In genomic region chr14:59679872-59680271, GRCh38 we compare ENCODE assay signal across 16 cellular contexts.
DNase-seq lines count a peak whose midpoint lies in the region; FAIRE-seq and TF ChIP-seq lines count a peak whose summit lies in the region.
"Had no signal": no experiment of that assay in that cellular context is flagged by ENCODE, and none has a peak within 500 bp of the region (broad histone marks: within the 10 kb centered on the region; RNA-seq: fewer than 3 reads in every experiment).

No MANE protein-coding gene starts in this region.

- H3K27me3 Mint-ChIP-seq in activated CD4-positive, alpha-beta T cell treated with anti-CD3 and anti-CD28 coated beads, Interleukin-2, amount 10 ng/mL, durations not matched to agents 7 days and 5 days: peaks cover 14% of the 10 kb centered on the region

- H3K36me3 Mint-ChIP-seq in activated CD4-positive, alpha-beta T cell treated with anti-CD3 and anti-CD28 coated beads, Interleukin-2, amount 10 ng/mL, durations not matched to agents 7 days and 5 days (ENCODE audit: low read depth): no peaks in the 10 kb centered on the region
- H3K36me3 Mint-ChIP-seq: T-cell, type B pancreatic cell had no signal

- CTCF ChIA-PET in activated CD4-positive, alpha-beta T cell treated with anti-CD3 and anti-CD28 coated beads, Interleukin-2, amount 10 ng/mL, durations not matched to agents 7 days and 5 days (lab: Charles Lee): no interaction called here

- no peak overlapping the region for H3K4me3 Mint-ChIP-seq in activated CD4-positive, alpha-beta T cell treated with anti-CD3 and anti-CD28 coated beads, Interleukin-2, amount 10 ng/mL, durations not matched to agents 7 days and 5 days
- H3K4me3 Mint-ChIP-seq: activated T-helper 1 cell treated with anti-CD3 and anti-CD28 coated beads, Interleukin-12 subunit alpha, Interleukin-12 subunit beta, Interleukin-2, Interleukin-4 antibody, amounts not matched to agents 30 ng/mL and 10 ng/mL and 1 ng/mL, durations not matched to agents 14 hours and 24 hours and 36 hours; T-cell; type B pancreatic cell had no signal

- no peak for TF ChIP-seq POLR2A in GM12892 (IDR thresholded peaks at IDR 0.05; ENCODE audit: low read depth, low read length)

- no peaks in the 10 kb centered on the region for H3K9me3 Mint-ChIP-seq in activated CD4-positive, alpha-beta T cell treated with anti-CD3 and anti-CD28 coated beads, Interleukin-2, amount 10 ng/mL, durations not matched to agents 7 days and 5 days
- H3K9me3 Mint-ChIP-seq: activated T-helper 1 cell treated with anti-CD3 and anti-CD28 coated beads, Interleukin-12 subunit alpha, Interleukin-12 subunit beta, Interleukin-2, Interleukin-4 antibody, amounts not matched to agents 30 ng/mL and 10 ng/mL and 1 ng/mL, durations not matched to agents 14 hours and 24 hours and 36 hours; T-cell; type B pancreatic cell had no signal

- H3K27ac Mint-ChIP-seq in activated CD4-positive, alpha-beta T cell treated with anti-CD3 and anti-CD28 coated beads, Interleukin-2, amount 10 ng/mL, durations not matched to agents 7 days and 5 days: no peak overlapping the region
- H3K27ac Mint-ChIP-seq: activated T-helper 1 cell treated with anti-CD3 and anti-CD28 coated beads, Interleukin-12 subunit alpha, Interleukin-12 subunit beta, Interleukin-2, Interleukin-4 antibody, amounts not matched to agents 30 ng/mL and 10 ng/mL and 1 ng/mL, durations not matched to agents 14 hours and 24 hours and 36 hours; T-cell; type B pancreatic cell had no signal

- H3K4me1 Mint-ChIP-seq in activated CD4-positive, alpha-beta T cell treated with anti-CD3 and anti-CD28 coated beads, Interleukin-2, amount 10 ng/mL, durations not matched to agents 7 days and 5 days: no peaks in the 10 kb centered on the region
- H3K4me1 Mint-ChIP-seq: T-cell had no signal

- peak; percentile 1 for DNase-seq in NCI-H146 (lab: John Stamatoyannopoulos, UW)
- no peak for DNase-seq in NCI-H146 treated with DMSO at 0.1 percent for 48 hours (lab: John Stamatoyannopoulos, UW; ENCODE audit: unreplicated experiment)
- DNase-seq in NCI-H2227 (lab: John Stamatoyannopoulos, UW; ENCODE audit: unreplicated experiment): peak; percentile 50
- DNase-seq in epithelial cell of esophagus (ENCODE audit: low read depth): peak; percentile 43
- peak; percentile 34 for DNase-seq in stromal cell of bone marrow (ENCODE audit: low read depth)
- no peak for DNase-seq in GM12892 (ENCODE audit: insufficient read length)
- DNase-seq in activated CD4-positive, alpha-beta T cell treated with anti-CD3 and anti-CD28 coated beads, Interleukin-2, amount 10 ng/mL, durations not matched to agents 7 days and 5 days: no peak
- DNase-seq in stimulated activated naive CD4-positive, alpha-beta T cell (lab: John Stamatoyannopoulos, UW): no peak
- DNase-seq: activated CD4-positive, alpha-beta T cell treated with anti-CD3 and anti-CD28 coated beads for 48 hours; esophagus squamous epithelium; Kasumi-1; T-cell had no signal

- POLR2A ChIA-PET in activated CD4-positive, alpha-beta T cell treated with anti-CD3 and anti-CD28 coated beads, Interleukin-2, amount 10 ng/mL, durations not matched to agents 7 days and 5 days (lab: Charles Lee): no interaction called here

- H3K4me3 ChIP-seq in epithelial cell of esophagus (ENCODE audit: low read length): no peak overlapping the region
- H3K4me3 ChIP-seq: A549, cardiac muscle cell, esophagus squamous epithelium had no signal

- TF ChIP-seq CTCF in epithelial cell of esophagus (IDR thresholded peaks at IDR 0.05; ENCODE audit: insufficient read depth, low read depth, low read length, missing control alignments): no peak

- no peak for FAIRE-seq in GM12892 (lab: Jason Lieb, UNC)
- FAIRE-seq: A549 had no signal

Comparison
In these comparisons a context has a peak if more than half of its experiments do, and no peak if none do; other contexts are left out.
1. DNase-seq: peak in NCI-H146 (single experiment), NCI-H2227 (single experiment), epithelial cell of esophagus (single experiment) and stromal cell of bone marrow (single experiment); none in NCI-H146 treated with DMSO at 0.1 percent for 48 hours (single experiment), GM12892 (single experiment), activated CD4-positive, alpha-beta T cell treated with anti-CD3 and anti-CD28 coated beads, Interleukin-2, amount 10 ng/mL, durations not matched to agents 7 days and 5 days (single experiment) and stimulated activated naive CD4-positive, alpha-beta T cell (0 of 6).